ENCODE assay signal across 12 cellular contexts in genomic region chr9:89425024-89425805, GRCh38.
DNase-seq lines count a peak whose midpoint lies in the region; ATAC-seq, FAIRE-seq and TF ChIP-seq lines count a peak whose summit lies in the region.
"Had no signal": no experiment of that assay in that cellular context is flagged by ENCODE, and none has a peak within 500 bp of the region (broad histone marks: within the 10 kb centered on the region; RNA-seq: fewer than 3 reads in every experiment).

No MANE protein-coding gene starts in this region.

- H3K9ac ChIP-seq in MM.1S (ENCODE audit: low read length) = no peak overlapping the region

- H3K9me2 ChIP-seq in MM.1S (replicated peaks; ENCODE audit: insufficient read depth, low read length) = no peaks in the 10 kb centered on the region

- H2AFZ ChIP-seq in MM.1S (ENCODE audit: low read length) = no peak overlapping the region

- 38 to 53% (median 42%) methylated on average over 5 to 9 of the region's 9 CpGs for WGBS in spleen, 5 donors

- peaks cover 19% of the 10 kb centered on the region for H3F3A ChIP-seq in MM.1S (ENCODE audit: insufficient read depth, low read length)

- no peaks in the 10 kb centered on the region for H4K20me1 ChIP-seq in MM.1S (ENCODE audit: insufficient read depth, low read length)

- peaks cover 96% of the 10 kb centered on the region for H3K79me2 ChIP-seq in MM.1S (ENCODE audit: low read length)

- H3K27ac ChIP-seq in MM.1S (ENCODE audit: low read length) (peak overlapping the region; percentile 95; the same call in 1 of the 2 replicates), spleen (peak overlapping the region in 5 of 8 donors; percentile 31 to 75 (median 64))
- H3K27ac ChIP-seq: right lobe of liver had no signal

- peak; percentile 60 for FAIRE-seq in bronchial epithelial cell (lab: Jason Lieb, UNC)

- H3K4me1 ChIP-seq in MM.1S (ENCODE audit: low read length) (peaks cover 41% of the 10 kb centered on the region), spleen (peaks cover 46 to 100% (median 84%) of the 10 kb centered on the region in 6 donors)
- H3K4me1 ChIP-seq: right lobe of liver had no signal

- intact Hi-C loops in spleen (cut with DNase I; ENCODE audit: low total_unique reads) = no loop called here

- TF ChIP-seq CTCF in MM.1S (IDR thresholded peaks at IDR 0.05; ENCODE audit: low read length) (no peak), bronchial epithelial cell (IDR thresholded peaks at IDR 0.05; ENCODE audit: insufficient read depth, low read length, severe bottlenecking) (no peak), spleen (IDR thresholded peaks at IDR 0.05 in 8 of 11, conservative IDR thresholded peaks at IDR 0.05 in 3 of 11) (no peak)

- no peak overlapping the region for H3K4me3 ChIP-seq in MM.1S (ENCODE audit: low read length)
- H3K4me3 ChIP-seq in bronchial epithelial cell (ENCODE audit: low read depth, low read length) = no peak overlapping the region
- H3K4me3 ChIP-seq in spleen = no peak overlapping the region
- H3K4me3 ChIP-seq: right lobe of liver had no signal

- H3K36me3 ChIP-seq in MM.1S (replicated peaks; ENCODE audit: insufficient read depth, low read length) = no peaks in the 10 kb centered on the region
- H3K36me3 ChIP-seq in bronchial epithelial cell (ENCODE audit: control insufficient read depth, insufficient read depth, low read length) = no peaks in the 10 kb centered on the region
- peaks cover 0 to 26% (median 0%) of the 10 kb centered on the region in 6 donors for H3K36me3 ChIP-seq in spleen
- H3K36me3 ChIP-seq: right lobe of liver had no signal

- TF ChIP-seq POLR2A in spleen (IDR thresholded peaks at IDR 0.05) = no peak

- H3K27me3 ChIP-seq in MM.1S (replicated peaks; ENCODE audit: insufficient read depth, low read length) (no peaks in the 10 kb centered on the region), bronchial epithelial cell (ENCODE audit: control insufficient read depth, insufficient read depth, low read length) (no peaks in the 10 kb centered on the region), spleen (replicated peaks in 1 of 7) (no peaks in the 10 kb centered on the region)
- H3K27me3 ChIP-seq: right lobe of liver had no signal

- peak; percentile 51 for DNase-seq in activated CD8-positive, alpha-beta memory T cell treated with anti-CD3 and anti-CD28 coated beads, Interleukin-2, amount 50 U/mL, for 4 hours
- no peak for DNase-seq in activated CD8-positive, alpha-beta memory T cell treated with anti-CD3 and anti-CD28 coated beads for 24 hours
- DNase-seq in MM.1S (no peak), bronchial epithelial cell (ENCODE audit: low read depth) (no peak), spleen (peak; percentile 69), HUDEP-2 (lab: John Stamatoyannopoulos, UW; ENCODE audit: unreplicated experiment in 76 of 76) (no peak)
- DNase-seq: mesendoderm, NCI-H2081, right lobe of liver had no signal

- H3K4me2 ChIP-seq in MM.1S (ENCODE audit: low read depth, low read length) = peak overlapping the region; percentile 53; the same call in 1 of the 2 replicates

- H3K9me3 ChIP-seq in MM.1S (replicated peaks; ENCODE audit: insufficient read depth, low read length) (no peaks in the 10 kb centered on the region), spleen (no peaks in the 10 kb centered on the region)
- H3K9me3 ChIP-seq: right lobe of liver had no signal

- no peak for ATAC-seq in GM19395 (IDR thresholded peaks at IDR 0.05; ENCODE audit: unreplicated experiment)
- ATAC-seq in HG02759 (IDR thresholded peaks at IDR 0.05; ENCODE audit: unreplicated experiment) = no peak
- ATAC-seq: Panc1, right lobe of liver had no signal

Comparison
In these comparisons a context has a peak if more than half of its experiments do, and no peak if none do; other contexts are left out.
1. DNase-seq: peak in activated CD8-positive, alpha-beta memory T cell treated with anti-CD3 and anti-CD28 coated beads, Interleukin-2, amount 50 U/mL, for 4 hours (single experiment) and spleen (single experiment); none in activated CD8-positive, alpha-beta memory T cell treated with anti-CD3 and anti-CD28 coated beads for 24 hours (single experiment), MM.1S (single experiment), bronchial epithelial cell (single experiment) and HUDEP-2 (0 of 76).